Comparison of ENCODE assay signal across 1 cellular context in genomic region chr2:111616651-111617218, GRCh38.
TF ChIP-seq lines count a peak whose summit lies in the region.

No MANE protein-coding gene starts in this region.

TF ChIP-seq in HepG2, 621 proteins besides CTCF, POLR2A, EP300 and RAD21 (continued from another document):
- TF ChIP-seq, protein P1, sequence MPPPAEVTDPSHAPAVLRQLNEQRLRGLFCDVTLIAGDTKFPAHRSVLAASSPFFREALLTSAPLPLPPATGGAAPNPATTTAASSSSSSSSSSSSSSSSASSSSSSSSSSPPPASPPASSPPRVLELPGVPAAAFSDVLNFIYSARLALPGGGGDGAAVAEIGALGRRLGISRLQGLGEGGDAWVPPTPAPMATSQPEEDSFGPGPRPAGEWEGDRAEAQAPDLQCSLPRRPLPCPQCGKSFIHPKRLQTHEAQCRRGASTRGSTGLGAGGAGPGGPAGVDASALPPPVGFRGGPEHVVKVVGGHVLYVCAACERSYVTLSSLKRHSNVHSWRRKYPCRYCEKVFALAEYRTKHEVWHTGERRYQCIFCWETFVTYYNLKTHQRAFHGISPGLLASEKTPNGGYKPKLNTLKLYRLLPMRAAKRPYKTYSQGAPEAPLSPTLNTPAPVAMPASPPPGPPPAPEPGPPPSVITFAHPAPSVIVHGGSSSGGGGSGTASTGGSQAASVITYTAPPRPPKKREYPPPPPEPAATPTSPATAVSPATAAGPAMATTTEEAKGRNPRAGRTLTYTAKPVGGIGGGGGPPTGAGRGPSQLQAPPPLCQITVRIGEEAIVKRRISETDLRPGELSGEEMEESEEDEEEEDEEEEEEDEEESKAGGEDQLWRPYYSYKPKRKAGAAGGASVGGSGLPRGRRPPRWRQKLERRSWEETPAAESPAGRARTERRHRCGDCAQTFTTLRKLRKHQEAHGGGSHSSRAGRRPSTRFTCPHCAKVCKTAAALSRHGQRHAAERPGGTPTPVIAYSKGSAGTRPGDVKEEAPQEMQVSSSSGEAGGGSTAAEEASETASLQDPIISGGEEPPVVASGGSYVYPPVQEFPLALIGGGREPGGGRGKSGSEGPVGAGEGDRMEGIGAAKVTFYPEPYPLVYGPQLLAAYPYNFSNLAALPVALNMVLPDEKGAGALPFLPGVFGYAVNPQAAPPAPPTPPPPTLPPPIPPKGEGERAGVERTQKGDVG (CRISPR knock-in tag; IDR thresholded peaks at IDR 0.05; ENCODE audit: borderline replicate concordance): 0 out of 2 replicates have a peak, but pooled peaks have one; percentile 49
- TF ChIP-seq SALL1 (CRISPR knock-in tag; IDR thresholded peaks at IDR 0.05) (peak; percentile 55; the same call in 1 of the 2 replicates), ZEB1 (IDR thresholded peaks at IDR 0.05; ENCODE audit: insufficient replicate concordance, low read depth) (peak; percentile 73), KLF6 (CRISPR knock-in tag; IDR thresholded peaks at IDR 0.05) (no peak), SMYD3 (CRISPR knock-in tag; IDR thresholded peaks at IDR 0.05) (no peak), MEF2D (CRISPR knock-in tag; IDR thresholded peaks at IDR 0.05) (0 out of 2 replicates have a peak, but pooled peaks have one; percentile 6), RARA (CRISPR knock-in tag; IDR thresholded peaks at IDR 0.05) (0 out of 2 replicates have a peak, but pooled peaks have one; percentile 22)
- TF ChIP-seq, protein P2, sequence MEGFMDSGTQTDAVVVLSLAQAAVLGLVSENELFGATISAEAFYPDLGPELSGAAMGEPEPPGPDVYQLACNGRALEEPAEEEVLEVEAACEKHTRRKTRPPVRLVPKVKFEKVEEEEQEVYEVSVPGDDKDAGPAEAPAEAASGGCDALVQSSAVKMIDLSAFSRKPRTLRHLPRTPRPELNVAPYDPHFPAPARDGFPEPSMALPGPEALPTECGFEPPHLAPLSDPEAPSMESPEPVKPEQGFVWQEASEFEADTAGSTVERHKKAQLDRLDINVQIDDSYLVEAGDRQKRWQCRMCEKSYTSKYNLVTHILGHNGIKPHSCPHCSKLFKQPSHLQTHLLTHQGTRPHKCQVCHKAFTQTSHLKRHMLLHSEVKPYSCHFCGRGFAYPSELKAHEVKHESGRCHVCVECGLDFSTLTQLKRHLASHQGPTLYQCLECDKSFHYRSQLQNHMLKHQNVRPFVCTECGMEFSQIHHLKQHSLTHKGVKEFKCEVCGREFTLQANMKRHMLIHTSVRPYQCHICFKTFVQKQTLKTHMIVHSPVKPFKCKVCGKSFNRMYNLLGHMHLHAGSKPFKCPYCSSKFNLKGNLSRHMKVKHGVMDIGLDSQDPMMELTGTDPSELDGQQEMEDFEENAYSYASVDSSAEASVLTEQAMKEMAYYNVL (CRISPR knock-in tag; IDR thresholded peaks at IDR 0.05; ENCODE audit: borderline replicate concordance): no peak
